In the genomic region with DNA sequence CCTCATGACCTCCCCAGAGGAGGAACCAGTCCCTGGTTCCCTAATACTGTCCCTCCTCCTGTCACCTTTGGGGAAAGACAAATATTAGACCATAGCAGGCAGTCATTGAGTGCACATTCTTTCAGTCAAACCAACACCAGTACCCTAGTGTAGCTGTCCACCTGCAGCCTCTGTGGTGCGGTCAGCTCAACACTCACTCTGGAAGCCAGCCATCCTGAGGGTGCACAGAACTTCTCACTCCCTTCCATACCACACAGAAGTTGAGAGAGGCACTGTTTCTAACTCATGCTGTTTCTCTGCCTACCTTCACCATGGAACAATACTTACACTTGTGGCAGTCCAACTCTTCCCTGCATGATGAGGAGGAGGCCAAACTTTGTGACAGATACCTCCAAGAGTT, we compare ENCODE assay signal across 21 cellular contexts.
"Had no signal": no experiment of that assay in that cellular context is flagged by ENCODE, and none has a peak within 500 bp of the region (broad histone marks: within the 10 kb centered on the region; RNA-seq: fewer than 3 reads in every experiment).

No MANE protein-coding gene starts in this region.

- H3K4me1 ChIP-seq: Peyer's patch, SJCRH30 had no signal

- H3K27me3 ChIP-seq: Peyer's patch had no signal

- H3K4me3 ChIP-seq: PC-9, Peyer's patch, SJCRH30 had no signal

- H2AFZ ChIP-seq: PC-9 had no signal

- H3K9ac ChIP-seq: KMS-11 had no signal

- H3K36me3 ChIP-seq: Peyer's patch, SJCRH30 had no signal

- H3K4me2 ChIP-seq: KMS-11, PC-9 had no signal

- DNase-seq: MV-4-11, NCI-H1048, NCI-H1105, NCI-H1417, NCI-H1436 treated with DMSO at 0.1 percent for 48 hours, NCI-H1694 treated with DMSO at 0.1 percent for 48 hours, NCI-H1930, NCI-H2081, NCI-H2107, NCI-H2227 treated with DMSO at 0.1 percent for 48 hours, NCI-H524, NCI-H526 treated with DMSO at 0.1 percent for 48 hours, NCI-H748 treated with DMSO at 0.1 percent for 48 hours, PC-9, Peyer's patch, SHP77 treated with DMSO at 0.1 percent for 48 hours, SJCRH30, T-helper 1 cell had no signal

- ATAC-seq: Right ventricle myocardium inferior, SK-N-SH treated with all-trans-retinoic acid at 6 μM for 48 hours had no signal

- H3K27ac ChIP-seq: KMS-11, PC-9, Peyer's patch, SJCRH30 had no signal

- H3K9me3 ChIP-seq: Peyer's patch, SJCRH30 had no signal
